8 cellular contexts compared by ENCODE assay signal in the genomic region with DNA sequence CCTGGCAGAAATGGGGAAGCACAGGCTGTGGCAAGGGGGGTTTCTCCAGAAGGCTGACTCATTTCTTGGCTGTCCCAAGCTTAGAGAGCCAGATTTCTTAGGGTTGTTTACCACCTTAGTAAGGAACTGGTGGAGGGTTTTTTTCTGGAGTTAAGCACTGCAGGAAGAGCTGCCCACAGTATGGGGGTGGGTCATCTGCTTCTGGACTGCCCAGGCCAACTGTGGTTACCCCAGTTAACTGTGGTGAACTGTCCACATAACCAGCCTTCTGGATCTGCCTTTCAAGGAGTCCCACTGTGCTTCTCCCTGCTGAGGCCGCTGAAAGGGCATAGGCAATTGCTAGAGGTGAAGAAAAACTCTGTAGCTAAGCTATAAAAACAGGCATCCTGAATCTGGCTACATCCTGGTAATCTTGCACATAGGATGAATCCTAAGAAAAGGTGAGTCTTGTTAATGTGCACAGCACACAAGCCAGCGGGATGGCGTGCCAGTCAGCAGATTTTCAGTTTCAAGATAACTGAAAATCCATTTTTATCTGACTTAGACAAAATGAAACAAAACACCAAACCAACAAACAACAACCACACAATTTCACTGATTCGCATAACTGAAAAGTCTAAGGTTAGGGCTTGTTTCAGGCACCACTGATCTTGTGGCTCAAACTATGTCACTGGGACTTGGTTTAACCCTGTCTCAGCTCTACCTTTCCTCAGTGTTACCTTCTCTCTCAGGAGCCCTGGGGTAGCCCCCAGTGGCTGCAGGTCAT. TPM values are rescaled to one million over a fixed set of nuclear protein-coding genes. Genes with fewer than 3 reads are reported as not detected.
DNase-seq lines count a peak whose midpoint lies in the region; ATAC-seq and TF ChIP-seq lines count a peak whose summit lies in the region.

No MANE protein-coding gene starts in this region.

- no peaks in the 10 kb centered on the region for H3K79me2 ChIP-seq in mesendoderm (ENCODE audit: control insufficient read depth, insufficient read depth, low read length)

- no peaks in the 10 kb centered on the region for H3K27me3 ChIP-seq in mesendoderm (ENCODE audit: insufficient read depth, low read length, poor library complexity)

- intact Hi-C loops in lower leg skin (cut with DNase I; ENCODE audit: low total_unique reads), result no loop called here

- no peak overlapping the region for H3K4me2 ChIP-seq in mesendoderm (ENCODE audit: low read length)

- peak; percentile 86 for DNase-seq in GM20000 (ENCODE audit: low spot score)
- DNase-seq in amniotic epithelial cell (ENCODE audit: low read depth), result peak; percentile 64
- DNase-seq in mesendoderm, result no peak
- DNase-seq in LoVo (ENCODE audit: low spot score), result no peak
- no peak for DNase-seq in lower leg skin (ENCODE audit: low spot score in 2 of 2)
- no peak for DNase-seq in COLO829 (ENCODE audit: low spot score)

- peak; percentile 54 for ATAC-seq in HG03520 (IDR thresholded peaks at IDR 0.05; ENCODE audit: unreplicated experiment)

- TF ChIP-seq POLR2A in lower leg skin (IDR thresholded peaks at IDR 0.05), result no peak

- H2BK120ac ChIP-seq in mesendoderm (ENCODE audit: low read depth, low read length), result no peak overlapping the region

- no peak overlapping the region for H3K9ac ChIP-seq in mesendoderm (ENCODE audit: low read length)

- no peak overlapping the region for H3K27ac ChIP-seq in mesendoderm (ENCODE audit: low read depth, low read length)

- no peak overlapping the region for H2AK5ac ChIP-seq in mesendoderm (ENCODE audit: low read length)

- TF ChIP-seq CTCF in GM20000 (IDR thresholded peaks at IDR 0.05; ENCODE audit: extremely low read depth, missing control alignments) (no peak), lower leg skin (IDR thresholded peaks at IDR 0.05) (no peak)

- H3K56ac ChIP-seq in mesendoderm (ENCODE audit: low read length), result no peak overlapping the region

- no peak overlapping the region for H4K8ac ChIP-seq in mesendoderm (ENCODE audit: low read depth, low read length)

- H3K79me1 ChIP-seq in mesendoderm (ENCODE audit: low read length), result no peaks in the 10 kb centered on the region

- H3K23ac ChIP-seq in mesendoderm (ENCODE audit: low read length), result no peak overlapping the region

- H2BK15ac ChIP-seq in mesendoderm (replicated peaks; ENCODE audit: low read depth), result no peak overlapping the region

- H3K36me3 ChIP-seq in mesendoderm (ENCODE audit: control insufficient read depth, insufficient read depth, low read length), result no peaks in the 10 kb centered on the region

- H3K4ac ChIP-seq in mesendoderm (ENCODE audit: low read depth, low read length), result no peak overlapping the region

- no peak overlapping the region for H3K18ac ChIP-seq in mesendoderm (ENCODE audit: low read length)

- peak overlapping the region; percentile 34; the same call in 1 of the 2 replicates for H3K4me3 ChIP-seq in GM08714 (ENCODE audit: low read length)
- H3K4me3 ChIP-seq in mesendoderm (ENCODE audit: low read length), result no peak overlapping the region
- H3K4me3 ChIP-seq in lower leg skin (ENCODE audit: low read depth, poor library complexity, severe bottlenecking), result no peak overlapping the region

- WGBS in mesendoderm (ENCODE audit: extremely low coverage, insufficient coverage, low lambda C conversion rate), result no CpG with 5 or more reads among the region's 4 CpGs
- WGBS in lower leg skin, 2 donors, result 82 to 86% methylated on average over 4 of the region's 4 CpGs

- no peak overlapping the region for H2BK5ac ChIP-seq in mesendoderm (ENCODE audit: low read length)

- no peaks in the 10 kb centered on the region for H3K4me1 ChIP-seq in mesendoderm (ENCODE audit: control insufficient read depth, low read depth, low read length)

- no peak overlapping the region for H4K5ac ChIP-seq in mesendoderm (ENCODE audit: low read length)

RNA-seq across cellular contexts. Expression of gene TSPAN33, which starts 21.6 kb away (rescaled TPM):
- 12.9 TPM for polyA plus RNA-seq in mesendoderm (2013, experiment 1 of 2)
- polyA plus RNA-seq in mesendoderm (2013, experiment 2 of 2), result 13.3 TPM
- 10 to 100 TPM in 2 of 4 donors, 1 to 10 TPM in 2; 7.4 to 13.4 (median 9.9) TPM for total RNA-seq in lower leg skin

Comparison
In these comparisons a context has a peak if more than half of its experiments do, and no peak if none do; other contexts are left out.
1. DNase-seq: peak in GM20000 (single experiment) and amniotic epithelial cell (single experiment); none in mesendoderm (single experiment), LoVo (single experiment), lower leg skin (0 of 2) and COLO829 (single experiment).